25 cellular contexts compared by ENCODE assay signal in the genomic region with DNA sequence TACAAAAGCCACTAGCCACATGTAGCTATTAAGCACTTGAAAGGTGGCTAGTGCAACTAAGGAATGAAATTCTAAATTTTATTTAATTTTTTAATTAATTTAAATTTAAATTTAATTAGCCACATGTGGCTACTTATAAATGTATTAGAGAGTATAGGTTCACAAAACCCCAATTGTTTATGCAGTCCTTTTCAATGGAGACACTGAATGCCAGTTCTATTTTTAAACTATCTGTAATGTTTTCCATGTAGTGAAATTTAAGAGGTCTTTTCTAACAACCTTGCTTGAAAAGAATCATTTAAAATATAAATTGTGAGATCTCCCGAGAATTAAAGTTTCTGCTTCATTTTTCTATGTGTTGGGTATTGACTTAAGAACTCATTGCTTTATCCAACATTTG.
"Had no signal": no experiment of that assay in that cellular context is flagged by ENCODE, and none has a peak within 500 bp of the region (broad histone marks: within the 10 kb centered on the region; RNA-seq: fewer than 3 reads in every experiment).

No MANE protein-coding gene starts in this region.

- H3K27me3 Mint-ChIP-seq: activated CD8-positive, alpha-beta T cell treated with anti-CD3 and anti-CD28 coated beads for 36 hours; activated naive CD4-positive, alpha-beta T cell treated with anti-CD3 and anti-CD28 coated beads, Interleukin-2, amount 50 U/mL, for 24 hours had no signal

- H3K36me3 ChIP-seq: MG63, SJCRH30, WERI-Rb-1 had no signal

- H3K9me3 ChIP-seq: MG63, SJCRH30 had no signal

- H3K4me3 ChIP-seq: MG63, SJCRH30 had no signal

- H3K27ac Mint-ChIP-seq: activated CD8-positive, alpha-beta T cell treated with anti-CD3 and anti-CD28 coated beads for 36 hours; activated naive CD4-positive, alpha-beta T cell treated with anti-CD3 and anti-CD28 coated beads, Interleukin-2, amount 50 U/mL, for 24 hours; activated T-helper 1 cell treated with anti-CD3 and anti-CD28 coated beads, Interleukin-12 subunit alpha, Interleukin-12 subunit beta, Interleukin-2, Interleukin-4 antibody, amounts not matched to agents 30 ng/mL and 10 ng/mL and 1 ng/mL, durations not matched to agents 14 hours and 24 hours and 36 hours had no signal

- H3K4me3 Mint-ChIP-seq: activated CD8-positive, alpha-beta T cell treated with anti-CD3 and anti-CD28 coated beads for 36 hours; activated naive CD4-positive, alpha-beta T cell treated with anti-CD3 and anti-CD28 coated beads, Interleukin-2, amount 50 U/mL, for 24 hours; activated T-helper 1 cell treated with anti-CD3 and anti-CD28 coated beads, Interleukin-12 subunit alpha, Interleukin-12 subunit beta, Interleukin-2, Interleukin-4 antibody, amounts not matched to agents 30 ng/mL and 10 ng/mL and 1 ng/mL, durations not matched to agents 14 hours and 24 hours and 36 hours had no signal

- ATAC-seq: activated CD4-positive, CD25-positive, alpha-beta regulatory T cell treated with anti-CD3 and anti-CD28 coated beads, Interleukin-2, amount 50 U/mL, for 24 hours; activated CD8-positive, alpha-beta T cell treated with anti-CD3 and anti-CD28 coated beads for 36 hours; Panc1 had no signal

- H3K27me3 ChIP-seq: MG63, SJCRH30 had no signal

- H3K27ac ChIP-seq: SJCRH30, WERI-Rb-1 had no signal

- H3K4me1 ChIP-seq: SJCRH30 had no signal

- DNase-seq: activated CD4-positive, alpha-beta T cell treated with anti-CD3 and anti-CD28 coated beads for 4 hours; activated CD8-positive, alpha-beta memory T cell treated with anti-CD3 and anti-CD28 coated beads, Interleukin-2, amount 50 U/mL, for 48 hours; activated CD8-positive, alpha-beta T cell treated with anti-CD3 and anti-CD28 coated beads for 36 hours; activated effector memory CD4-positive, alpha-beta T cell treated with Interleukin-2 at 50 U/mL for 16 hours; activated naive CD4-positive, alpha-beta T cell; activated T-cell treated with anti-CD3 and anti-CD28 coated beads, Interleukin-2, amount 50 U/mL, for 1 hour; caudate nucleus; MG63; NCI-H1105 treated with DMSO at 0.1 percent for 48 hours; NCI-H1436 treated with DMSO at 0.1 percent for 48 hours; NCI-H187; NCI-H2081; NCI-H510A treated with DMSO at 0.1 percent for 48 hours; NCI-H69; NK-92 treated with Interleukin-12 subunit alpha and Interleukin-12 subunit beta, amount 100 ng/mL, for 24 hours; OCI-M1; RPMI8226; SJCRH30; SK-N-SH; T-helper 1 cell; WERI-Rb-1 had no signal

- H3K4me2 ChIP-seq: SK-N-SH had no signal

- H3K9me3 Mint-ChIP-seq: activated T-helper 1 cell treated with anti-CD3 and anti-CD28 coated beads, Interleukin-12 subunit alpha, Interleukin-12 subunit beta, Interleukin-2, Interleukin-4 antibody, amounts not matched to agents 30 ng/mL and 10 ng/mL and 1 ng/mL, durations not matched to agents 14 hours and 24 hours and 36 hours had no signal

- H3K9ac ChIP-seq: SK-N-SH had no signal
